In genomic region chr10:20195076-20195475, GRCh38 we compare ENCODE assay signal across 25 cellular contexts.
A peak's percentile ranks its signal among the peaks of the same experiment; 100 is the strongest.
DNase-seq lines count a peak whose midpoint lies in the region; ATAC-seq, FAIRE-seq and TF ChIP-seq lines count a peak whose summit lies in the region.
"Had no signal": no experiment of that assay in that cellular context is flagged by ENCODE, and none has a peak within 500 bp of the region (broad histone marks: within the 10 kb centered on the region; RNA-seq: fewer than 3 reads in every experiment).

No MANE protein-coding gene starts in this region.

- BruUV-seq in HepG2 (replicated peaks; lab: Mats Ljungman, UMichigan): no TSS peak

- H3K36me3 ChIP-seq in HepG2 (replicated peaks in 1 of 2; ENCODE audit: control insufficient read depth in 1 of 2, insufficient read depth in 2 of 2, low read length in 2 of 2): no peaks in the 10 kb centered on the region
- no peaks in the 10 kb centered on the region for H3K36me3 ChIP-seq in right lobe of liver
- H3K36me3 ChIP-seq: BE2C, HAP-1 had no signal

- in situ Hi-C loops in HepG2 (cut with HindIII; ENCODE audit: extremely low pct_ligation_motif_present, low pct_unique_long_range_greater_than_20kb): no loop called here
- in situ Hi-C loops in GM13976 (cut with MboI; ENCODE audit: low sequenced_read_pairs, unreplicated experiment): no loop called here

- H3K27me3 ChIP-seq in HepG2 (ENCODE audit: control insufficient read depth in 1 of 2, insufficient read depth in 2 of 2, low read length in 2 of 2) (no peaks in the 10 kb centered on the region; a peak in 1 of 5 replicates), right lobe of liver (no peaks in the 10 kb centered on the region)
- H3K27me3 ChIP-seq: BE2C; BLaER1 treated with 17β-estradiol and CSF1 and Interleukin-3, amounts not matched to agents 10 nM and 100 nM had no signal

- no peak overlapping the region for H3K27ac ChIP-seq in HepG2 (ENCODE audit: extremely low read length, insufficient read depth, low read length)
- H3K27ac ChIP-seq in right lobe of liver: no peak overlapping the region
- H3K27ac ChIP-seq: A549; BLaER1 treated with 17β-estradiol and CSF1 and Interleukin-3, amounts not matched to agents 10 nM and 100 nM had no signal

- H3K9me3 ChIP-seq in HepG2 (ENCODE audit: low read length) (no peaks in the 10 kb centered on the region), right lobe of liver (no peaks in the 10 kb centered on the region)
- H3K9me3 ChIP-seq: A549; BE2C; BLaER1 treated with 17β-estradiol and CSF1 and Interleukin-3, amounts not matched to agents 10 nM and 100 nM; HAP-1 had no signal

- no peak for TF ChIP-seq CTCF in HepG2 (CRISPR knock-in tag; IDR thresholded peaks at IDR 0.05)
- TF ChIP-seq CTCF in right lobe of liver (IDR thresholded peaks at IDR 0.05): no peak
- no peak for TF ChIP-seq CTCF in GM13976 (IDR thresholded peaks at IDR 0.05; ENCODE audit: borderline replicate concordance, control extremely low read depth, extremely low read depth, insufficient read depth, missing control alignments)

- intact Hi-C loops in HepG2 (cut with micrococcal nuclease; ENCODE audit: unreplicated experiment) (no loop called here), right lobe of liver (cut with DNase I) (no loop called here)

- FAIRE-seq in HepG2 (lab: Jason Lieb, UNC): no peak
- FAIRE-seq: A549, D721Med, GM12878, H54 had no signal

- H3K4me2 ChIP-seq in HepG2 (ENCODE audit: low read depth, low read length): no peak overlapping the region
- H3K4me2 ChIP-seq: A549; BLaER1 treated with 17β-estradiol and CSF1 and Interleukin-3, amounts not matched to agents 10 nM and 100 nM had no signal

- no peaks in the 10 kb centered on the region for H4K20me1 ChIP-seq in HepG2 (ENCODE audit: insufficient read depth, low read length)
- H4K20me1 ChIP-seq: BLaER1 treated with 17β-estradiol and CSF1 and Interleukin-3, amounts not matched to agents 10 nM and 100 nM had no signal

- CTCF ChIA-PET in HepG2 (lab: Yijun Ruan, JAX; ENCODE audit: low intra/inter-chr PET ratio, low total read pairs): no interaction called here

- H3K4me1 ChIP-seq in HepG2 (ENCODE audit: insufficient read depth, low read length) (no peaks in the 10 kb centered on the region), right lobe of liver (no peaks in the 10 kb centered on the region)
- H3K4me1 ChIP-seq: A549; BE2C; BLaER1 treated with 17β-estradiol and CSF1 and Interleukin-3, amounts not matched to agents 10 nM and 100 nM; HAP-1 had no signal

- TF ChIP-seq POLR2A in HepG2 (IDR thresholded peaks at IDR 0.05; ENCODE audit: insufficient read depth in 1 of 2, low read depth in 2 of 2, low read length in 2 of 2) (no peak), right lobe of liver (IDR thresholded peaks at IDR 0.05) (no peak)

- no peak for TF ChIP-seq EP300 in HepG2 (IDR thresholded peaks at IDR 0.05; ENCODE audit: low read depth in 2 of 2, low read length in 2 of 2)
- TF ChIP-seq EP300 in HepG2 (CRISPR knock-in tag; IDR thresholded peaks at IDR 0.05; ENCODE audit: borderline replicate concordance): no peak

- 29% methylated on average over 6 of the region's 6 CpGs for WGBS in HepG2 (ENCODE audit: low lambda C conversion rate)
- 88% methylated on average over 6 of the region's 6 CpGs for WGBS in right lobe of liver (ENCODE audit: insufficient coverage, low coverage, low lambda C conversion rate, missing lambda C conversion rate)

- H3K9ac ChIP-seq in HepG2 (ENCODE audit: insufficient read depth, low read depth, low read length): no peak overlapping the region
- H3K9ac ChIP-seq: BLaER1 treated with 17β-estradiol and CSF1 and Interleukin-3, amounts not matched to agents 10 nM and 100 nM had no signal

- no peaks in the 10 kb centered on the region for H3K79me2 ChIP-seq in HepG2 (ENCODE audit: insufficient read depth, low read length)

- no peak for TF ChIP-seq RAD21 in HepG2 (CRISPR knock-in tag; IDR thresholded peaks at IDR 0.05)

- H3K4me3 ChIP-seq in HepG2 (replicated peaks in 1 of 3; ENCODE audit: insufficient read depth in 1 of 3, low read depth in 2 of 3, low read length in 3 of 3) (no peak overlapping the region), right lobe of liver (no peak overlapping the region)
- H3K4me3 ChIP-seq: A549; BLaER1 treated with 17β-estradiol and CSF1 and Interleukin-3, amounts not matched to agents 10 nM and 100 nM; GM12878; HAP-1 had no signal

- ATAC-seq in HepG2: peak; percentile 41; the same call in 1 of the 3 replicates
- ATAC-seq in right lobe of liver: no peak
- ATAC-seq: A549, GM12878 had no signal

- no peak overlapping the region for H2AFZ ChIP-seq in HepG2 (ENCODE audit: low read length)

- DNase-seq in HepG2 (ENCODE audit: low spot score) (no peak), right lobe of liver (no peak), iris pigment epithelial cell (ENCODE audit: low read depth) (peak; percentile 7), renal cortical epithelial cell (ENCODE audit: low read depth) (peak; percentile 65), GM13976 (ENCODE audit: low spot score) (no peak), NCI-H2107 treated with DMSO at 0.1 percent for 48 hours (lab: John Stamatoyannopoulos, UW; ENCODE audit: unreplicated experiment) (no peak), NCI-H69 (lab: John Stamatoyannopoulos, UW) (no peak)
- DNase-seq: 8988T; ACHN; AML-193; BE2C; CD4-positive, alpha-beta T cell; CD8-positive, alpha-beta memory T cell; DMS 273 treated with DMSO at 0.1 percent for 48 hours; DMS79; EL; GDM1; GOT3; HFFc6 had no signal

- POLR2A ChIA-PET in HepG2 (lab: Yijun Ruan, JAX): no interaction called here

TF ChIP-seq in HepG2, 621 proteins besides CTCF, POLR2A, EP300 and RAD21:
- TF ChIP-seq EED (CRISPR knock-in tag; IDR thresholded peaks at IDR 0.05) (no peak), HNF4A (CRISPR knock-in tag; IDR thresholded peaks at IDR 0.05) (peak; percentile 48)

Comparison
In these comparisons a context has a peak if more than half of its experiments do, and no peak if none do; other contexts are left out.
1. DNase-seq: peak in iris pigment epithelial cell (single experiment) and renal cortical epithelial cell (single experiment); none in HepG2 (single experiment), right lobe of liver (0 of 3), GM13976 (single experiment), NCI-H2107 treated with DMSO at 0.1 percent for 48 hours (single experiment) and NCI-H69 (single experiment).